ENCODE assay signal across 9 cellular contexts in the genomic region with DNA sequence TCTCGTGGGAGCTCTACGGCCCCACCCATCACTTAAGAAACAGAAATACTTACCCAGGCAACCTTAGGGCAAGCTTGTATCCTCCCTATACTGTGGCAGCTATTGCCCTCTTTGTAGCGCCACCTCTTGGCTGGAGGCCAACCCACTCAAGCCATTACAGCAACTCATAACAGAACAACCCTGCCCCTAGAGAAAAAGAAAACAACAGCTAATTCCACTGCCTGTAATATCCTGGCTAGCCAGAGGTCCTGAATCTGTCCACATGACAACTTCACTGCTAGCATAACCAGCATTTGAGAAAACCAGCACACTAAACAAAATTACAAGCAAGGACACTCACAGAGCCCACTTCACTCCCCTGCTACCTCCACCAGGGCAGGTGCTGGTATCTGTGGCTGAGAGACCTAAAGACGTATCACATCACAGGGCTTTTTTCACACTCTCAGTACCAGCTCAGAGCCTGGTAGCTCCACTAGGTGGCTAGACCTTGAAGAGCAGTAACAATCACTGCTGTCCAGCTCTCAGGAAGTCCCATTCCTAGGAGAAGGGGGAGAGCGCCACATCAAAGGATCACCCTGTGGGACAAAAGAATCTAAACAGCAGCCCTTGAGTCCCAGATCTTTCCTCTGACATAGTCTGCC. TPM values are rescaled to one million over a fixed set of nuclear protein-coding genes. Genes with fewer than 3 reads are reported as not detected.
DNase-seq lines count a peak whose midpoint lies in the region; ATAC-seq and TF ChIP-seq lines count a peak whose summit lies in the region.
"Had no signal": no experiment of that assay in that cellular context is flagged by ENCODE, and none has a peak within 500 bp of the region (broad histone marks: within the 10 kb centered on the region; RNA-seq: fewer than 3 reads in every experiment).

No MANE protein-coding gene starts in this region.

- no peaks in the 10 kb centered on the region for H3K79me2 ChIP-seq in GM23248 (ENCODE audit: insufficient read depth)

- H3K9me3 Mint-ChIP-seq in CD8-positive, alpha-beta T cell, result peaks cover 24% of the 10 kb centered on the region

- peaks cover 3% of the 10 kb centered on the region for H3K9me3 ChIP-seq in CD8-positive, alpha-beta T cell (ENCODE audit: low read length)
- no peaks in the 10 kb centered on the region for H3K9me3 ChIP-seq in GM23248 (ENCODE audit: low read depth)
- H3K9me3 ChIP-seq: SJSA1 had no signal

- H2AFZ ChIP-seq in GM23248, result no peak overlapping the region

- TF ChIP-seq CTCF in CD8-positive, alpha-beta T cell (IDR thresholded peaks at IDR 0.05), result no peak
- TF ChIP-seq CTCF in VCaP (conservative IDR thresholded peaks at IDR 0.05), result peak; percentile 31

- peak; percentile 44 for ATAC-seq in CD8-positive, alpha-beta T cell
- ATAC-seq in GM21786 (IDR thresholded peaks at IDR 0.05; ENCODE audit: unreplicated experiment), result peak; percentile 50

- no peak overlapping the region for H3K4me3 Mint-ChIP-seq in CD8-positive, alpha-beta T cell

- no peaks in the 10 kb centered on the region for H3K27me3 Mint-ChIP-seq in CD8-positive, alpha-beta T cell (ENCODE audit: low read depth)

- peaks cover 51% of the 10 kb centered on the region for H3K36me3 Mint-ChIP-seq in CD8-positive, alpha-beta T cell

- H3K4me1 ChIP-seq in CD8-positive, alpha-beta T cell (ENCODE audit: insufficient read depth, low read length), result no peaks in the 10 kb centered on the region
- H3K4me1 ChIP-seq in GM23248 (ENCODE audit: insufficient read depth), result no peaks in the 10 kb centered on the region
- H3K4me1 ChIP-seq: SJSA1 had no signal

- H3F3A ChIP-seq in GM23248 (ENCODE audit: insufficient read depth), result no peaks in the 10 kb centered on the region

- H3K36me3 ChIP-seq in CD8-positive, alpha-beta T cell (ENCODE audit: insufficient read depth, low read length), result peaks cover 30% of the 10 kb centered on the region
- no peaks in the 10 kb centered on the region for H3K36me3 ChIP-seq in GM23248 (ENCODE audit: low read depth)
- H3K36me3 ChIP-seq: SJSA1 had no signal

- no peaks in the 10 kb centered on the region for H3K27me3 ChIP-seq in CD8-positive, alpha-beta T cell (ENCODE audit: insufficient read depth, low read length)
- H3K27me3 ChIP-seq in GM23248 (replicated peaks; ENCODE audit: insufficient read depth), result peaks cover 3% of the 10 kb centered on the region; the same call in 1 of the 2 replicates

- peaks cover 4% of the 10 kb centered on the region for H3K4me1 Mint-ChIP-seq in CD8-positive, alpha-beta T cell (ENCODE audit: low read depth)

- no peaks in the 10 kb centered on the region for H3K9me2 ChIP-seq in GM23248 (ENCODE audit: insufficient read depth)

- intact Hi-C loops in CD8-positive, alpha-beta T cell (cut with DNase I, micrococcal nuclease), result no loop called here

- CTCF ChIA-PET in CD8-positive, alpha-beta T cell (lab: Charles Lee), result interaction anchor here (0.7 to 1.5 kb wide), 4 partner anchors 11 to 129 kb away, joined by 3 to 4 read pairs (median 3); no protein-coding TSS in a partner anchor

- H3K27ac Mint-ChIP-seq in CD8-positive, alpha-beta T cell, result no peak overlapping the region

- H3K9ac ChIP-seq in GM23248, result no peak overlapping the region

- H4K20me1 ChIP-seq in GM23248 (ENCODE audit: insufficient read depth), result no peaks in the 10 kb centered on the region

- in situ Hi-C loops in GM23248 (cut with MboI), result no loop called here

- no peak overlapping the region for H3K4me2 ChIP-seq in GM23248 (ENCODE audit: unreplicated experiment)

- DNase-seq in CD8-positive, alpha-beta T cell, result peak in 3 of 7 experiments; percentile 24 to 48 (median 44)
- DNase-seq in kidney tubule cell (ENCODE audit: low spot score) (peak; percentile 62), GM23248 (no peak), inferior parietal cortex (ENCODE audit: extremely low spot score) (no peak), T1000 (lab: John Stamatoyannopoulos, UW) (no peak)
- DNase-seq in activated effector memory CD4-positive, alpha-beta T cell treated with anti-CD3 and anti-CD28 coated beads, Interleukin-2, amount 50 U/mL, for 16 hours, result no peak

- no peak overlapping the region for H3K27ac ChIP-seq in CD8-positive, alpha-beta T cell (ENCODE audit: low read depth, low read length)
- H3K27ac ChIP-seq in VCaP (no peak overlapping the region), GM23248 (no peak overlapping the region)
- H3K27ac ChIP-seq: SJSA1 had no signal

- POLR2A ChIA-PET in CD8-positive, alpha-beta T cell (lab: Charles Lee), result interaction anchor here (0.8 to 1.3 kb wide), 2 partner anchors 14 to 49 kb away, joined by 3 read pairs; a partner anchor contains a TSS

- no peak overlapping the region for H3K4me3 ChIP-seq in CD8-positive, alpha-beta T cell (ENCODE audit: low read depth, low read length)
- H3K4me3 ChIP-seq in GM23248, result no peak overlapping the region
- H3K4me3 ChIP-seq: SJSA1 had no signal

- WGBS in GM23248 (ENCODE audit: low coverage in 1 of 2, low lambda C conversion rate in 2 of 2, missing lambda C conversion rate in 2 of 2), 2 experiments, result 68 to 74% methylated on average over 5 of the region's 5 CpGs

RNA-seq across cellular contexts. Expression of a gene that starts 14.5 kb away (rescaled TPM):
- 10 to 100 TPM; 69.1 to 71.0 TPM for total RNA-seq in CD8-positive, alpha-beta T cell
- 1.6 and 1.9 TPM in 2 replicates for total RNA-seq in GM23248 (2014; rRNA removed; shearing (Covaris generic))
- polyA plus RNA-seq in GM23248 (2016; fragmentation: Nextera tagmentation; extraction: Ambion mirVana), result 1.0 and 1.6 TPM in 2 replicates

RNA-seq across cellular contexts. Expression of a gene that starts 49.7 kb away (rescaled TPM):
- total RNA-seq in CD8-positive, alpha-beta T cell, result 10 to 100 TPM; 58.5 to 61.5 TPM
- total RNA-seq in GM23248 (2014; rRNA removed; shearing (Covaris generic)), result 0.54 and 2.8 TPM in 2 replicates
- polyA plus RNA-seq in GM23248 (2016; fragmentation: Nextera tagmentation; extraction: Ambion mirVana), result 0.46 and 0.85 TPM in 2 replicates
- total RNA-seq: SJSA1 had no signal

Comparison
In these comparisons a context has a peak if more than half of its experiments do, and no peak if none do; other contexts are left out.
1. RNA of a gene that starts 14.5 kb away (total RNA-seq): 69.1 to 71.0 TPM in CD8-positive, alpha-beta T cell; 1.6 to 1.9 TPM in GM23248; every median in the first group is over 10 times any median in the second.
2. RNA of a gene that starts 49.7 kb away (total RNA-seq): 58.5 to 61.5 TPM in CD8-positive, alpha-beta T cell; 0.54 to 2.8 TPM in GM23248; every median in the first group is over 10 times any median in the second.